8 cellular contexts compared by ENCODE assay signal in the genomic region with DNA sequence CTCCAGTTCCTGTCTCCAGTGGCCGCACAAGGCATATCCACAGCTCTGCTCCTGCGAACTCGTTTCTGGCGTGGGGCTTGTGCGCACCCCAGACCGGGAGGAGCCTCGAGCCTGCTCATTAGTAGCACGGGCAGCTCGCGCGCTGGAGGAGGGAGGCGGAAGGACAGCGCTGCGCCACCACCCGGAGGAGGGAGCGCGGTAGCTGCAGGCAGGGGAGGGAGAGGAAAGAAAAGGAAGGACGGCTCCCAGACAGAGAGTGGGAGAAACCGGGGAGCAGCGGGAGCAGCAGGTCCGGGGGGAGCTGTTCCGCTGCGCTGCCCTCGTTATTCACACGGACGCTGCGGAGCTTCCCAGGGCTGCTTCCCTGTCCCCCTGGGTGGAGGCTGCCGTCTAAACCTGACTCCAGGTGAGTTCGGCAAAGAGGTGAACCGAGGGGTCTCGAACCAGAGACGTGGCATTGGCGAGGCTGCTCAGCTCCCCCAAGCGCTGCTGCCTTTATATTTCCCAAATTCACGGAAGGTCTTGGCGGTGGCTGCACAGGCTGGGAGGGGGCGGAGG.
DNase-seq lines count a peak whose midpoint lies in the region; ATAC-seq and TF ChIP-seq lines count a peak whose summit lies in the region.

No MANE protein-coding gene starts in this region.

- peaks cover 35% of the 10 kb centered on the region for H3K4me1 Mint-ChIP-seq in mesothelial cell of epicardium
- no peaks in the 10 kb centered on the region for H3K4me1 Mint-ChIP-seq in CD8-positive, alpha-beta memory T cell

- no peaks in the 10 kb centered on the region for H3K9me3 ChIP-seq in CD8-positive, alpha-beta memory T cell (ENCODE audit: low read length)

- no peaks in the 10 kb centered on the region for H3K4me1 ChIP-seq in CD8-positive, alpha-beta memory T cell (ENCODE audit: insufficient read depth, low read length)

- H3K27me3 ChIP-seq in dorsolateral prefrontal cortex: peaks cover 0 to 15% (median 0%) of the 10 kb centered on the region in 45 donors
- H3K27me3 ChIP-seq in CD8-positive, alpha-beta memory T cell (ENCODE audit: insufficient read depth, low read length, poor library complexity, severe bottlenecking): no peaks in the 10 kb centered on the region

- peak overlapping the region; percentile 94 for H3K27ac Mint-ChIP-seq in mesothelial cell of epicardium
- H3K27ac Mint-ChIP-seq in CD8-positive, alpha-beta memory T cell: no peak overlapping the region

- H3K27ac ChIP-seq in dorsolateral prefrontal cortex: peak overlapping the region in 6 of 59 donors; percentile 6 to 59 (median 40)
- H3K27ac ChIP-seq in CD8-positive, alpha-beta memory T cell (ENCODE audit: low read depth, low read length): no peak overlapping the region

- H3K4me3 Mint-ChIP-seq in mesothelial cell of epicardium: peak overlapping the region; percentile 91
- H3K4me3 Mint-ChIP-seq in CD8-positive, alpha-beta memory T cell: no peak overlapping the region

- no peaks in the 10 kb centered on the region for H3K27me3 Mint-ChIP-seq in mesothelial cell of epicardium (ENCODE audit: low read depth)
- no peaks in the 10 kb centered on the region for H3K27me3 Mint-ChIP-seq in CD8-positive, alpha-beta memory T cell

- H3K36me3 Mint-ChIP-seq in mesothelial cell of epicardium: peaks cover 8% of the 10 kb centered on the region
- H3K36me3 Mint-ChIP-seq in CD8-positive, alpha-beta memory T cell: no peaks in the 10 kb centered on the region

- TF ChIP-seq CTCF in dorsolateral prefrontal cortex (IDR thresholded peaks at IDR 0.05 in 54 of 56, conservative IDR thresholded peaks at IDR 0.05 in 2 of 56; ENCODE audit: low read depth in 1 of 56, partially characterized antibody in 56 of 56) (peak in 9 of 56 donors; percentile 5 to 29 (median 13)), mesothelial cell of epicardium (IDR thresholded peaks at IDR 0.05; ENCODE audit: unreplicated experiment) (no peak)

- CTCF ChIA-PET in CD8-positive, alpha-beta memory T cell (lab: Charles Lee): no interaction called here

- intact Hi-C loops in dorsolateral prefrontal cortex (cut with DNase I): no loop called here

- peaks cover 7% of the 10 kb centered on the region for H3K9me3 Mint-ChIP-seq in mesothelial cell of epicardium
- peaks cover 4 to 18% (median 7%) of the 10 kb centered on the region in 5 donors for H3K9me3 Mint-ChIP-seq in CD8-positive, alpha-beta memory T cell

- ATAC-seq in GM21619 (IDR thresholded peaks at IDR 0.05; ENCODE audit: unreplicated experiment) (no peak), GM21528 (IDR thresholded peaks at IDR 0.05; ENCODE audit: low FRiP score, unreplicated experiment) (no peak), HG02884 (IDR thresholded peaks at IDR 0.05; ENCODE audit: unreplicated experiment) (no peak)

- POLR2A ChIA-PET in CD8-positive, alpha-beta memory T cell (lab: Charles Lee): no interaction called here

- DNase-seq in COR-L47 (lab: John Stamatoyannopoulos, UW) (peak; percentile 64), NCI-H1930 (lab: John Stamatoyannopoulos, UW) (peak; percentile 22 to 29), dorsolateral prefrontal cortex (peak; percentile 6 to 70 (median 56)), mesothelial cell of epicardium (ENCODE audit: low spot score in 2 of 2, unreplicated experiment in 2 of 2) (peak; percentile 53 to 80)
- DNase-seq in CD8-positive, alpha-beta memory T cell: no peak

- H3K4me3 ChIP-seq in dorsolateral prefrontal cortex: peak overlapping the region; percentile 8 to 67 (median 49)
- H3K4me3 ChIP-seq in CD8-positive, alpha-beta memory T cell (ENCODE audit: low read length): no peak overlapping the region

- H3K36me3 ChIP-seq in CD8-positive, alpha-beta memory T cell (ENCODE audit: insufficient read depth, low read length): no peaks in the 10 kb centered on the region

Comparison
In these comparisons a context has a peak if more than half of its experiments do, and no peak if none do; other contexts are left out.
1. DNase-seq: peak in COR-L47 (single experiment), NCI-H1930 (2 of 2), dorsolateral prefrontal cortex (10 of 10) and mesothelial cell of epicardium (2 of 2); none in CD8-positive, alpha-beta memory T cell (0 of 5).